In genomic region chr9:138075961-138076649, GRCh38 we compare ENCODE assay signal across 15 cellular contexts.
"Had no signal": no experiment of that assay in that cellular context is flagged by ENCODE, and none has a peak within 500 bp of the region (broad histone marks: within the 10 kb centered on the region; RNA-seq: fewer than 3 reads in every experiment).

No MANE protein-coding gene starts in this region.

- H3K36me3 ChIP-seq: gastroesophageal sphincter, left ventricle myocardium inferior, sigmoid colon, spleen had no signal

- H3K4me1 Mint-ChIP-seq: stimulated activated naive CD8-positive, alpha-beta T cell treated with anti-CD3 and anti-CD28 coated beads, Interleukin-15, amount 100 ng/mL, for 72 hours had no signal

- H3K9me3 Mint-ChIP-seq: activated T-helper 1 cell treated with anti-CD3 and anti-CD28 coated beads, Interleukin-12 subunit alpha, Interleukin-12 subunit beta, Interleukin-2, Interleukin-4 antibody, amounts not matched to agents 30 ng/mL and 10 ng/mL and 1 ng/mL, durations not matched to agents 14 hours and 24 hours and 36 hours; stimulated activated naive CD8-positive, alpha-beta T cell treated with anti-CD3 and anti-CD28 coated beads, Interleukin-15, amount 100 ng/mL, for 72 hours had no signal

- H3K4me1 ChIP-seq: gastroesophageal sphincter, left ventricle myocardium inferior, psoas muscle, sigmoid colon, spleen had no signal

- H3K27me3 ChIP-seq: sigmoid colon had no signal

- ATAC-seq: gastroesophageal sphincter; psoas muscle; stimulated activated naive CD8-positive, alpha-beta T cell treated with anti-CD3 and anti-CD28 coated beads, Interleukin-15, amount 100 ng/mL, for 72 hours; WTC11 had no signal

- H3K4me3 ChIP-seq: gastroesophageal sphincter, left ventricle myocardium inferior, psoas muscle, sigmoid colon, spleen had no signal

- H3K27ac ChIP-seq: gastroesophageal sphincter, left ventricle myocardium inferior, psoas muscle, sigmoid colon, spleen had no signal

- DNase-seq: activated CD4-positive, alpha-beta T cell treated with anti-CD3 and anti-CD28 coated beads for 48 hours; activated naive CD4-positive, alpha-beta T cell treated with Interleukin-2 at 50 U/mL for 16 hours; cerebellar nuclear complex; erythroblast; left ventricle myocardium inferior; mesenchymal stem cell; nephron progenitor cell; psoas muscle; stimulated activated naive CD8-positive, alpha-beta T cell treated with anti-CD3 and anti-CD28 coated beads, Interleukin-15, amount 100 ng/mL, for 72 hours; T-helper 2 cell had no signal

- H3K27ac Mint-ChIP-seq: activated T-helper 1 cell treated with anti-CD3 and anti-CD28 coated beads, Interleukin-12 subunit alpha, Interleukin-12 subunit beta, Interleukin-2, Interleukin-4 antibody, amounts not matched to agents 30 ng/mL and 10 ng/mL and 1 ng/mL, durations not matched to agents 14 hours and 24 hours and 36 hours; nephron progenitor cell; stimulated activated naive CD8-positive, alpha-beta T cell treated with anti-CD3 and anti-CD28 coated beads, Interleukin-15, amount 100 ng/mL, for 72 hours; WTC11 had no signal

- H3K4me3 Mint-ChIP-seq: activated T-helper 1 cell treated with anti-CD3 and anti-CD28 coated beads, Interleukin-12 subunit alpha, Interleukin-12 subunit beta, Interleukin-2, Interleukin-4 antibody, amounts not matched to agents 30 ng/mL and 10 ng/mL and 1 ng/mL, durations not matched to agents 14 hours and 24 hours and 36 hours; nephron progenitor cell; stimulated activated naive CD8-positive, alpha-beta T cell treated with anti-CD3 and anti-CD28 coated beads, Interleukin-15, amount 100 ng/mL, for 72 hours; WTC11 had no signal

- H3K9me3 ChIP-seq: gastroesophageal sphincter, left ventricle myocardium inferior, psoas muscle, sigmoid colon, spleen had no signal
